1 cellular context compared by ENCODE assay signal in the genomic region with DNA sequence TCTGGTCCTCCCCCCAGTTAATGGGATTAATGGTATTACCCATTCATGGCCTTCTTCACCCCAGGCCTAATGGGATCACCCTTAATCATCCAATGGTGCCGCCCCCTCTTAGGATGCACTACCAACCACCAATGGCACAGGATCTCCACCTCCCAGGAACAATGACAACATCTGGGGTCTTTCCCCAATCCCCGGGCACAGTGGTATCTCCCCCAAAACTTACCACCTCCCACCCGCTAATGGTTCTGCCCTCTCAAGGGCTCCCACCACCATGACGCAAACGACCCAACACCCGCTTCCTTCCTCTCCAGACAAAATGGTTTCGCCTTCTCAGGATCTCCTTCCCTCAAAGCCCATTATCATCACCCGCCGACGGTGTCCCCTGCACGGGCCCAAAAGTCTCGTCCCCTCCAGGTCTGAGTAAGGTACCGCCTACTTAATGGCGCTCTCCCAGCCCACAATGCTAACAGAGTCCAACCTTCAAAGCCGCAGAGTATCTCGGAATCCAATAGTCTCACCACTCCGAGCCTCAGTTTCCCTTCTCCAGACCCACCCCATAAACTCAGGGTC.
TF ChIP-seq lines count a peak whose summit lies in the region.

No MANE protein-coding gene starts in this region.

TF ChIP-seq in IMR-90, 13 proteins besides CTCF, POLR2A, EP300 and RAD21:
- TF ChIP-seq RCOR1 (IDR thresholded peaks at IDR 0.05; ENCODE audit: insufficient replicate concordance, low read length) (no peak), RFX5 (IDR thresholded peaks at IDR 0.05; ENCODE audit: low read depth, low read length) (no peak), BHLHE40 (IDR thresholded peaks at IDR 0.05; ENCODE audit: low read depth, low read length) (no peak; the same call in 1 of the 2 replicates), MAFK (IDR thresholded peaks at IDR 0.05; ENCODE audit: low read depth, low read length) (no peak), MAZ (IDR thresholded peaks at IDR 0.05; ENCODE audit: borderline replicate concordance, low read depth, low read length) (no peak), CEBPB (IDR thresholded peaks at IDR 0.05; ENCODE audit: low read depth, low read length) (no peak), SMC3 (IDR thresholded peaks at IDR 0.05; ENCODE audit: low read depth, low read length) (no peak), FOS (IDR thresholded peaks at IDR 0.05; ENCODE audit: low read depth, low read length) (no peak), MXI1 (IDR thresholded peaks at IDR 0.05; ENCODE audit: borderline replicate concordance, low read depth, low read length) (no peak), NFE2L2 (IDR thresholded peaks at IDR 0.05; ENCODE audit: low read depth, low read length) (no peak), CHD1 (IDR thresholded peaks at IDR 0.05; ENCODE audit: low read depth, low read length) (no peak)
- TF ChIP-seq, protein P1, sequence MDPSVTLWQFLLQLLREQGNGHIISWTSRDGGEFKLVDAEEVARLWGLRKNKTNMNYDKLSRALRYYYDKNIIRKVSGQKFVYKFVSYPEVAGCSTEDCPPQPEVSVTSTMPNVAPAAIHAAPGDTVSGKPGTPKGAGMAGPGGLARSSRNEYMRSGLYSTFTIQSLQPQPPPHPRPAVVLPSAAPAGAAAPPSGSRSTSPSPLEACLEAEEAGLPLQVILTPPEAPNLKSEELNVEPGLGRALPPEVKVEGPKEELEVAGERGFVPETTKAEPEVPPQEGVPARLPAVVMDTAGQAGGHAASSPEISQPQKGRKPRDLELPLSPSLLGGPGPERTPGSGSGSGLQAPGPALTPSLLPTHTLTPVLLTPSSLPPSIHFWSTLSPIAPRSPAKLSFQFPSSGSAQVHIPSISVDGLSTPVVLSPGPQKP (IDR thresholded peaks at IDR 0.05; ENCODE audit: borderline replicate concordance, low read depth, low read length): no peak
- TF ChIP-seq, protein P2, sequence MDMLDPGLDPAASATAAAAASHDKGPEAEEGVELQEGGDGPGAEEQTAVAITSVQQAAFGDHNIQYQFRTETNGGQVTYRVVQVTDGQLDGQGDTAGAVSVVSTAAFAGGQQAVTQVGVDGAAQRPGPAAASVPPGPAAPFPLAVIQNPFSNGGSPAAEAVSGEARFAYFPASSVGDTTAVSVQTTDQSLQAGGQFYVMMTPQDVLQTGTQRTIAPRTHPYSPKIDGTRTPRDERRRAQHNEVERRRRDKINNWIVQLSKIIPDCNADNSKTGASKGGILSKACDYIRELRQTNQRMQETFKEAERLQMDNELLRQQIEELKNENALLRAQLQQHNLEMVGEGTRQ (IDR thresholded peaks at IDR 0.05; ENCODE audit: low read depth, low read length): no peak
